Comparison of ENCODE assay signal across 3 cellular contexts in genomic region chr1:225874431-225874830, GRCh38.
TF ChIP-seq lines count a peak whose summit lies in the region.

No MANE protein-coding gene starts in this region.

TF ChIP-seq in GM23338, 12 proteins besides CTCF, POLR2A, EP300 and RAD21 (continues in another document):
- TF ChIP-seq REST (IDR thresholded peaks at IDR 0.05; ENCODE audit: unreplicated experiment) (no peak), ZNF114 (CRISPR knock-in tag; IDR thresholded peaks at IDR 0.05) (no peak), EZH2 (IDR thresholded peaks at IDR 0.05; ENCODE audit: low read depth, unreplicated experiment) (no peak), CREB1 (CRISPR knock-in tag; IDR thresholded peaks at IDR 0.05; ENCODE audit: low read depth) (no peak), STAT1 (IDR thresholded peaks at IDR 0.05; ENCODE audit: unreplicated experiment) (no peak), JUNB (IDR thresholded peaks at IDR 0.05; ENCODE audit: unreplicated experiment) (no peak), EZH2phosphoT487 (IDR thresholded peaks at IDR 0.05; ENCODE audit: unreplicated experiment) (no peak), POLR2AphosphoS5 (IDR thresholded peaks at IDR 0.05; ENCODE audit: low read depth) (no peak)

TF ChIP-seq in K562, 482 proteins besides CTCF, POLR2A, EP300 and RAD21:
- TF ChIP-seq CEBPB (tag; IDR thresholded peaks at IDR 0.05): no peak
- TF ChIP-seq RBFOX2 (IDR thresholded peaks at IDR 0.05; ENCODE audit: low read depth, low read length): peak; percentile 49
- TF ChIP-seq ZNF766 (CRISPR knock-in tag; conservative IDR thresholded peaks at IDR 0.05): no peak
- TF ChIP-seq POLR2G (IDR thresholded peaks at IDR 0.05; ENCODE audit: low read depth, low read length): peak; percentile 47; the same call in 1 of the 2 replicates
TF ChIP-seq in K562: peak in this region for 2.

TF ChIP-seq in HepG2, 621 proteins besides CTCF, POLR2A, EP300 and RAD21:
- TF ChIP-seq CCAR2 (optimal IDR thresholded peaks at IDR 0.05; ENCODE audit: low read depth, low read length): no peak
- no peak for TF ChIP-seq HNRNPLL (IDR thresholded peaks at IDR 0.05; ENCODE audit: low read depth, low read length, poor library complexity, severe bottlenecking)
- TF ChIP-seq KDM4B (CRISPR knock-in tag; IDR thresholded peaks at IDR 0.05): no peak
- no peak for TF ChIP-seq THYN1 (CRISPR knock-in tag; IDR thresholded peaks at IDR 0.05; ENCODE audit: borderline replicate concordance, low read depth)
- peak; percentile 34 for TF ChIP-seq AGO2 (optimal IDR thresholded peaks at IDR 0.05; ENCODE audit: low read depth, low read length)
- TF ChIP-seq STAT5B (CRISPR knock-in tag; IDR thresholded peaks at IDR 0.05): no peak
- TF ChIP-seq, protein P1, sequence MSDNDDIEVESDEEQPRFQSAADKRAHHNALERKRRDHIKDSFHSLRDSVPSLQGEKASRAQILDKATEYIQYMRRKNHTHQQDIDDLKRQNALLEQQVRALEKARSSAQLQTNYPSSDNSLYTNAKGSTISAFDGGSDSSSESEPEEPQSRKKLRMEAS (IDR thresholded peaks at IDR 0.05): no peak
- no peak for TF ChIP-seq KDM1A (CRISPR knock-in tag; IDR thresholded peaks at IDR 0.05)
TF ChIP-seq in HepG2: peak in this region for 1.
